Comparison of ENCODE assay signal across 9 cellular contexts in the genomic region with DNA sequence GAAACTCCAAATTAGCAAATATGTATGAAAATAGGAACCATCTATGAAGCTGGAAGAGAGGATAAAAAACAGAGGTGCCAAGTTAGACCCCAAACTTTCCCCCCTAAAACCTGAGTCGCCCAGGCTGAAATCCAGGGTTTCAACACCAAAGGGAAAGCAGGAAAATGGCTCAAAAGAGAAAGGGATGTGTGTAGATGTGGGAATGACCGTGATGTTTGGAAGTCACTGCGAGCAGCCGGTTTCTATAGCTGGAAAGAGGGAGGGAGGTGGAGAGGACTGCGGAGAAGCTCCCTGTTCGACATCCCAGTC. TPM values are rescaled to one million over a fixed set of nuclear protein-coding genes. Genes with fewer than 3 reads are reported as not detected.
DNase-seq lines count a peak whose midpoint lies in the region; ATAC-seq, FAIRE-seq and TF ChIP-seq lines count a peak whose summit lies in the region.
"Had no signal": no experiment of that assay in that cellular context is flagged by ENCODE, and none has a peak within 500 bp of the region (broad histone marks: within the 10 kb centered on the region; RNA-seq: fewer than 3 reads in every experiment).

No MANE protein-coding gene starts in this region.

- H3K4me1 ChIP-seq in cardiac muscle cell (ENCODE audit: low read depth) (peaks cover 13% of the 10 kb centered on the region), upper lobe of left lung (peaks cover 19 to 28% (median 23%) of the 10 kb centered on the region in 4 donors)

- H3K36me3 Mint-ChIP-seq in mesothelial cell of epicardium, result peaks cover 13% of the 10 kb centered on the region

- H3K27me3 ChIP-seq in cardiac muscle cell (no peaks in the 10 kb centered on the region), bronchial epithelial cell (ENCODE audit: control insufficient read depth, insufficient read depth, low read length) (no peaks in the 10 kb centered on the region), upper lobe of left lung (no peaks in the 10 kb centered on the region)

- DNase-seq in cardiac muscle cell (ENCODE audit: low read depth in 1 of 2, low spot score in 1 of 2), result no peak
- DNase-seq in left ventricle myocardium superior, result no peak
- DNase-seq in bronchial epithelial cell (ENCODE audit: low read depth), result no peak
- DNase-seq in mesothelial cell of epicardium (ENCODE audit: low spot score in 2 of 2, unreplicated experiment in 2 of 2), result no peak
- DNase-seq in upper lobe of left lung, result no peak
- DNase-seq in urothelium cell line (ENCODE audit: low spot score), result no peak
- no peak for DNase-seq in NCI-H2081 treated with DMSO at 0.1 percent for 48 hours (lab: John Stamatoyannopoulos, UW)
- DNase-seq: NCI-H345 had no signal

- H3K4me3 Mint-ChIP-seq in mesothelial cell of epicardium, result peak overlapping the region; percentile 87

- peak overlapping the region; percentile 19 for H3K27ac Mint-ChIP-seq in mesothelial cell of epicardium

- no peak for TF ChIP-seq POLR2A in upper lobe of left lung (IDR thresholded peaks at IDR 0.05)

- WGBS in upper lobe of left lung, 2 donors, result 6 to 10% methylated on average over 6 of the region's 6 CpGs

- FAIRE-seq in bronchial epithelial cell (lab: Jason Lieb, UNC) (no peak), urothelium cell line (lab: Jason Lieb, UNC) (no peak)

- H3K36me3 ChIP-seq in cardiac muscle cell, result no peaks in the 10 kb centered on the region
- peaks cover 6% of the 10 kb centered on the region for H3K36me3 ChIP-seq in bronchial epithelial cell (ENCODE audit: control insufficient read depth, insufficient read depth, low read length)
- H3K36me3 ChIP-seq in upper lobe of left lung, result peaks cover 0 to 24% (median 12%) of the 10 kb centered on the region in 4 donors

- H3K9me3 ChIP-seq in cardiac muscle cell (ENCODE audit: low read depth) (no peaks in the 10 kb centered on the region), upper lobe of left lung (no peaks in the 10 kb centered on the region)

- H3K27ac ChIP-seq in cardiac muscle cell, result no peak overlapping the region
- peak overlapping the region in 2 of 4 donors; percentile 37 to 48 for H3K27ac ChIP-seq in upper lobe of left lung

- peak overlapping the region; percentile 32 for H3K4me3 ChIP-seq in cardiac muscle cell
- H3K4me3 ChIP-seq in bronchial epithelial cell (ENCODE audit: low read depth, low read length), result peak overlapping the region; percentile 47
- peak overlapping the region; percentile 13 to 50 (median 40) for H3K4me3 ChIP-seq in upper lobe of left lung

- H3K9me3 Mint-ChIP-seq in mesothelial cell of epicardium, result no peaks in the 10 kb centered on the region

- peaks cover 35% of the 10 kb centered on the region for H3K27me3 Mint-ChIP-seq in mesothelial cell of epicardium (ENCODE audit: low read depth)

- ATAC-seq in left ventricle myocardium superior, result no peak
- ATAC-seq in upper lobe of left lung (ENCODE audit: low FRiP score in 2 of 2), result no peak
- no peak for ATAC-seq in HG03135 (IDR thresholded peaks at IDR 0.05; ENCODE audit: unreplicated experiment)

- TF ChIP-seq EP300 in upper lobe of left lung (IDR thresholded peaks at IDR 0.05), result no peak

- no peak for TF ChIP-seq CTCF in cardiac muscle cell (IDR thresholded peaks at IDR 0.05; ENCODE audit: low read depth, low read length)
- TF ChIP-seq CTCF in bronchial epithelial cell (IDR thresholded peaks at IDR 0.05; ENCODE audit: insufficient read depth, low read length, severe bottlenecking), result no peak
- TF ChIP-seq CTCF in mesothelial cell of epicardium (IDR thresholded peaks at IDR 0.05; ENCODE audit: unreplicated experiment), result no peak
- no peak for TF ChIP-seq CTCF in upper lobe of left lung (IDR thresholded peaks at IDR 0.05)

- intact Hi-C loops in left ventricle myocardium superior (cut with micrococcal nuclease), result no loop called here

- H3K4me1 Mint-ChIP-seq in mesothelial cell of epicardium, result peaks cover 30% of the 10 kb centered on the region

RNA-seq across cellular contexts. Expression of gene RING1, which starts 4.5 kb away (rescaled TPM):
- total RNA-seq in cardiac muscle cell (37.0 and 51.4 TPM in 2 replicates), left ventricle myocardium superior (30.1 TPM), bronchial epithelial cell (43.4 and 50.7 TPM in 2 replicates), mesothelial cell of epicardium (55.8 to 59.0 TPM (median 56.0 TPM) in 3 replicates), upper lobe of left lung (10 to 100 TPM; 17.9 to 50.6 (median 40.4) TPM)
- polyA plus RNA-seq in cardiac muscle cell, result 42.1 and 44.2 TPM in 2 replicates

RNA-seq across cellular contexts. Expression of gene HSD17B8, which starts 8.4 kb away (rescaled TPM):
- 45.4 and 45.7 TPM in 2 replicates for total RNA-seq in cardiac muscle cell
- 47.6 and 68.0 TPM in 2 replicates for polyA plus RNA-seq in cardiac muscle cell
- total RNA-seq in left ventricle myocardium superior, result 24.8 TPM
- 59.8 and 76.4 TPM in 2 replicates for total RNA-seq in bronchial epithelial cell
- 15.0 to 15.3 TPM (median 15.1 TPM) in 3 replicates for total RNA-seq in mesothelial cell of epicardium
- 10 to 100 TPM in 5 of 6 donors, 1 to 10 TPM in 1; 8.2 to 39.3 (median 28.7) TPM for total RNA-seq in upper lobe of left lung

RNA-seq across cellular contexts. Expression of gene SLC39A7, which starts 12.1 kb away (rescaled TPM):
- total RNA-seq in cardiac muscle cell (147 and 150 TPM in 2 replicates), left ventricle myocardium superior (47.7 TPM), bronchial epithelial cell (90.4 and 94.0 TPM in 2 replicates), mesothelial cell of epicardium (138 to 140 TPM (median 140 TPM) in 3 replicates), upper lobe of left lung (100 to 1,000 TPM in 2 of 6 donors, 10 to 100 TPM in 4; 37.7 to 104 (median 86.7) TPM)
- 35.1 and 51.3 TPM in 2 replicates for polyA plus RNA-seq in cardiac muscle cell

RNA-seq across cellular contexts. Expression of gene RXRB, which starts 12.3 kb away (rescaled TPM):
- total RNA-seq in cardiac muscle cell (38.1 and 46.7 TPM in 2 replicates), left ventricle myocardium superior (41.2 TPM), bronchial epithelial cell (13.2 and 15.3 TPM in 2 replicates), mesothelial cell of epicardium (67.6 to 70.4 TPM (median 70.3 TPM) in 3 replicates), upper lobe of left lung (10 to 100 TPM; 19.3 to 67.1 (median 48.4) TPM)
- 37.8 and 39.6 TPM in 2 replicates for polyA plus RNA-seq in cardiac muscle cell

RNA-seq across cellular contexts. Expression of gene COL11A2, which starts 20.5 kb away (rescaled TPM):
- total RNA-seq in cardiac muscle cell, result 70.6 and 94.6 TPM in 2 replicates
- 59.6 and 63.8 TPM in 2 replicates for polyA plus RNA-seq in cardiac muscle cell
- total RNA-seq in left ventricle myocardium superior, result 1.9 TPM
- total RNA-seq in bronchial epithelial cell, result under 0.01 TPM in 2 replicates
- 12.6 to 14.4 TPM (median 14.2 TPM) in 3 replicates for total RNA-seq in mesothelial cell of epicardium
- 1 to 10 TPM in 2 of 6 donors, under 1 TPM in 4; 0.20 to 2.1 (median 0.74) TPM for total RNA-seq in upper lobe of left lung
